ENCODE assay signal across 11 cellular contexts in genomic region chr14:70981005-70981952, GRCh38.
DNase-seq lines count a peak whose midpoint lies in the region; ATAC-seq and TF ChIP-seq lines count a peak whose summit lies in the region.
"Had no signal": no experiment of that assay in that cellular context is flagged by ENCODE, and none has a peak within 500 bp of the region (broad histone marks: within the 10 kb centered on the region; RNA-seq: fewer than 3 reads in every experiment).

No MANE protein-coding gene starts in this region.

- no peak for DNase-seq in activated T-cell treated with anti-CD3 and anti-CD28 coated beads, Interleukin-2, amount 50 U/mL, for 4 hours
- no peak for DNase-seq in activated T-cell treated with anti-CD3 and anti-CD28 coated beads for 4 hours
- peak; percentile 30 for DNase-seq in NOMO-1 treated with dmso at 0.1 percent for 144 hours (lab: John Stamatoyannopoulos, UW; ENCODE audit: unreplicated experiment)
- no peak for DNase-seq in central memory CD8-positive, alpha-beta T cell (ENCODE audit: low spot score in 2 of 2)
- no peak for DNase-seq in GM23338 (ENCODE audit: low spot score)
- no peak for DNase-seq in type B pancreatic cell (ENCODE audit: extremely low spot score, unreplicated experiment)
- no peak for DNase-seq in tibial artery
- DNase-seq: activated CD4-positive, CD25-positive, alpha-beta regulatory T cell treated with anti-CD3 and anti-CD28 coated beads, Interleukin-2, amount 50 U/mL, for 72 hours; MG63 had no signal

- no peaks in the 10 kb centered on the region for H3F3A ChIP-seq in GM23338 (replicated peaks; ENCODE audit: low read depth)

- H2AFZ ChIP-seq in GM23338 = no peak overlapping the region

- peaks cover 24% of the 10 kb centered on the region for H3K36me3 Mint-ChIP-seq in activated T-cell treated with anti-CD3 and anti-CD28 coated beads, Interleukin-2, amount 50 U/mL, for 4 hours (ENCODE audit: insufficient read depth)
- peaks cover 17% of the 10 kb centered on the region for H3K36me3 Mint-ChIP-seq in central memory CD8-positive, alpha-beta T cell (ENCODE audit: insufficient read depth)
- H3K36me3 Mint-ChIP-seq in GM23338 (ENCODE audit: low read depth) (peaks cover 22% of the 10 kb centered on the region), type B pancreatic cell (peaks cover 13% of the 10 kb centered on the region)

- no peaks in the 10 kb centered on the region for H3K9me2 ChIP-seq in GM23338 (ENCODE audit: insufficient read depth)

- peak overlapping the region; percentile 31 for H3K9ac ChIP-seq in skeletal muscle satellite cell (ENCODE audit: low read depth, low read length)

- H3K9me3 Mint-ChIP-seq in activated T-cell treated with anti-CD3 and anti-CD28 coated beads, Interleukin-2, amount 50 U/mL, for 4 hours = no peaks in the 10 kb centered on the region
- H3K9me3 Mint-ChIP-seq in central memory CD8-positive, alpha-beta T cell = no peaks in the 10 kb centered on the region
- no peaks in the 10 kb centered on the region for H3K9me3 Mint-ChIP-seq in GM23338
- no peaks in the 10 kb centered on the region for H3K9me3 Mint-ChIP-seq in type B pancreatic cell

- H3K27ac ChIP-seq in GM23338 (ENCODE audit: low read depth) (no peak overlapping the region), tibial artery (no peak overlapping the region)
- H3K27ac ChIP-seq: vagina had no signal

- H3K36me3 ChIP-seq in skeletal muscle satellite cell (ENCODE audit: insufficient read depth, low read length) = peaks cover 27% of the 10 kb centered on the region
- peaks cover 14% of the 10 kb centered on the region; the same call in 1 of the 2 replicates for H3K36me3 ChIP-seq in GM23338 (ENCODE audit: insufficient read depth)
- peaks cover 21 to 26% (median 24%) of the 10 kb centered on the region in 3 donors for H3K36me3 ChIP-seq in tibial artery

- peak; percentile 53 to 75 for ATAC-seq in activated T-cell treated with anti-CD3 and anti-CD28 coated beads, Interleukin-2, amount 50 U/mL, for 4 hours
- ATAC-seq in central memory CD8-positive, alpha-beta T cell (replicated peaks; ENCODE audit: extremely low read depth, poor library complexity, severe bottlenecking) = peak; percentile 75
- ATAC-seq in GM23338 = no peak

- H3K9me3 ChIP-seq in skeletal muscle satellite cell (replicated peaks; ENCODE audit: low read length) (no peaks in the 10 kb centered on the region), tibial artery (no peaks in the 10 kb centered on the region)
- H3K9me3 ChIP-seq: MG63, vagina had no signal

- H3K79me2 ChIP-seq in GM23338 (replicated peaks; ENCODE audit: insufficient read depth) = peaks cover 45% of the 10 kb centered on the region

- H3K4me3 ChIP-seq in skeletal muscle satellite cell (ENCODE audit: low read length) = no peak overlapping the region
- H3K4me3 ChIP-seq in GM23338 = no peak overlapping the region
- no peak overlapping the region for H3K4me3 ChIP-seq in tibial artery
- H3K4me3 ChIP-seq: vagina had no signal

- intact Hi-C loops in tibial artery (cut with DNase I; ENCODE audit: low total_unique reads) = no loop called here

- peak overlapping the region; percentile 46 for H3K4me3 Mint-ChIP-seq in activated T-cell treated with anti-CD3 and anti-CD28 coated beads, Interleukin-2, amount 50 U/mL, for 4 hours
- peak overlapping the region; percentile 53 for H3K4me3 Mint-ChIP-seq in central memory CD8-positive, alpha-beta T cell
- H3K4me3 Mint-ChIP-seq in GM23338 = no peak overlapping the region
- H3K4me3 Mint-ChIP-seq in type B pancreatic cell = no peak overlapping the region

- peaks cover 22% of the 10 kb centered on the region for H3K4me1 ChIP-seq in skeletal muscle satellite cell (ENCODE audit: control insufficient read depth, insufficient read depth, low read length)
- no peaks in the 10 kb centered on the region for H3K4me1 ChIP-seq in GM23338 (ENCODE audit: insufficient read depth)
- H3K4me1 ChIP-seq in tibial artery = peaks cover 0 to 9% (median 5%) of the 10 kb centered on the region in 4 donors

- peak overlapping the region; percentile 46 for H3K4me2 ChIP-seq in skeletal muscle satellite cell (ENCODE audit: low read length)
- H3K4me2 ChIP-seq in GM23338 = no peak overlapping the region

- H3K27ac Mint-ChIP-seq in central memory CD8-positive, alpha-beta T cell (ENCODE audit: low read depth) = peak overlapping the region; percentile 87
- no peak overlapping the region for H3K27ac Mint-ChIP-seq in GM23338
- H3K27ac Mint-ChIP-seq in type B pancreatic cell = no peak overlapping the region

- no peaks in the 10 kb centered on the region for H3K27me3 Mint-ChIP-seq in activated T-cell treated with anti-CD3 and anti-CD28 coated beads, Interleukin-2, amount 50 U/mL, for 4 hours (ENCODE audit: low read depth)
- H3K27me3 Mint-ChIP-seq in central memory CD8-positive, alpha-beta T cell = no peaks in the 10 kb centered on the region
- H3K27me3 Mint-ChIP-seq in GM23338 (ENCODE audit: insufficient read depth, low read depth, poor library complexity) = no peaks in the 10 kb centered on the region
- no peaks in the 10 kb centered on the region for H3K27me3 Mint-ChIP-seq in type B pancreatic cell

- peaks cover 55% of the 10 kb centered on the region for H3K4me1 Mint-ChIP-seq in activated T-cell treated with anti-CD3 and anti-CD28 coated beads, Interleukin-2, amount 50 U/mL, for 4 hours (ENCODE audit: low read depth)
- H3K4me1 Mint-ChIP-seq in central memory CD8-positive, alpha-beta T cell = peaks cover 51% of the 10 kb centered on the region
- H3K4me1 Mint-ChIP-seq in GM23338 = peaks cover 7% of the 10 kb centered on the region; the same call in 2 of the 3 replicates
- no peaks in the 10 kb centered on the region for H3K4me1 Mint-ChIP-seq in type B pancreatic cell (ENCODE audit: unreplicated experiment)

- H3K27me3 ChIP-seq in skeletal muscle satellite cell (ENCODE audit: control insufficient read depth, insufficient read depth, low read length) (no peaks in the 10 kb centered on the region), GM23338 (ENCODE audit: insufficient read depth) (no peaks in the 10 kb centered on the region), tibial artery (no peaks in the 10 kb centered on the region)
- H3K27me3 ChIP-seq: MG63, vagina had no signal

- 0 out of 2 replicates have a peak, but pooled peaks cover 3% of the 10 kb centered on the region for H4K20me1 ChIP-seq in GM23338 (replicated peaks; ENCODE audit: insufficient read depth)

- no peak for TF ChIP-seq CTCF in GM23338 (conservative IDR thresholded peaks at IDR 0.05; ENCODE audit: low read depth in 2 of 2)
- TF ChIP-seq CTCF in type B pancreatic cell (conservative IDR thresholded peaks at IDR 0.05) = no peak
- TF ChIP-seq CTCF in tibial artery (IDR thresholded peaks at IDR 0.05) = no peak

TF ChIP-seq in GM23338, 12 proteins besides CTCF, POLR2A, EP300 and RAD21:
- no peak for TF ChIP-seq CREB1 (CRISPR knock-in tag; IDR thresholded peaks at IDR 0.05; ENCODE audit: low read depth)
- no peak for TF ChIP-seq EZH2phosphoT487 (IDR thresholded peaks at IDR 0.05; ENCODE audit: unreplicated experiment)
- TF ChIP-seq, protein P1, sequence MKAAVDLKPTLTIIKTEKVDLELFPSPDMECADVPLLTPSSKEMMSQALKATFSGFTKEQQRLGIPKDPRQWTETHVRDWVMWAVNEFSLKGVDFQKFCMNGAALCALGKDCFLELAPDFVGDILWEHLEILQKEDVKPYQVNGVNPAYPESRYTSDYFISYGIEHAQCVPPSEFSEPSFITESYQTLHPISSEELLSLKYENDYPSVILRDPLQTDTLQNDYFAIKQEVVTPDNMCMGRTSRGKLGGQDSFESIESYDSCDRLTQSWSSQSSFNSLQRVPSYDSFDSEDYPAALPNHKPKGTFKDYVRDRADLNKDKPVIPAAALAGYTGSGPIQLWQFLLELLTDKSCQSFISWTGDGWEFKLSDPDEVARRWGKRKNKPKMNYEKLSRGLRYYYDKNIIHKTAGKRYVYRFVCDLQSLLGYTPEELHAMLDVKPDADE (IDR thresholded peaks at IDR 0.05) = no peak
- no peak for TF ChIP-seq ZNF114 (CRISPR knock-in tag; IDR thresholded peaks at IDR 0.05)
- no peak for TF ChIP-seq POLR2AphosphoS5 (IDR thresholded peaks at IDR 0.05; ENCODE audit: low read depth)
- TF ChIP-seq, protein P2, sequence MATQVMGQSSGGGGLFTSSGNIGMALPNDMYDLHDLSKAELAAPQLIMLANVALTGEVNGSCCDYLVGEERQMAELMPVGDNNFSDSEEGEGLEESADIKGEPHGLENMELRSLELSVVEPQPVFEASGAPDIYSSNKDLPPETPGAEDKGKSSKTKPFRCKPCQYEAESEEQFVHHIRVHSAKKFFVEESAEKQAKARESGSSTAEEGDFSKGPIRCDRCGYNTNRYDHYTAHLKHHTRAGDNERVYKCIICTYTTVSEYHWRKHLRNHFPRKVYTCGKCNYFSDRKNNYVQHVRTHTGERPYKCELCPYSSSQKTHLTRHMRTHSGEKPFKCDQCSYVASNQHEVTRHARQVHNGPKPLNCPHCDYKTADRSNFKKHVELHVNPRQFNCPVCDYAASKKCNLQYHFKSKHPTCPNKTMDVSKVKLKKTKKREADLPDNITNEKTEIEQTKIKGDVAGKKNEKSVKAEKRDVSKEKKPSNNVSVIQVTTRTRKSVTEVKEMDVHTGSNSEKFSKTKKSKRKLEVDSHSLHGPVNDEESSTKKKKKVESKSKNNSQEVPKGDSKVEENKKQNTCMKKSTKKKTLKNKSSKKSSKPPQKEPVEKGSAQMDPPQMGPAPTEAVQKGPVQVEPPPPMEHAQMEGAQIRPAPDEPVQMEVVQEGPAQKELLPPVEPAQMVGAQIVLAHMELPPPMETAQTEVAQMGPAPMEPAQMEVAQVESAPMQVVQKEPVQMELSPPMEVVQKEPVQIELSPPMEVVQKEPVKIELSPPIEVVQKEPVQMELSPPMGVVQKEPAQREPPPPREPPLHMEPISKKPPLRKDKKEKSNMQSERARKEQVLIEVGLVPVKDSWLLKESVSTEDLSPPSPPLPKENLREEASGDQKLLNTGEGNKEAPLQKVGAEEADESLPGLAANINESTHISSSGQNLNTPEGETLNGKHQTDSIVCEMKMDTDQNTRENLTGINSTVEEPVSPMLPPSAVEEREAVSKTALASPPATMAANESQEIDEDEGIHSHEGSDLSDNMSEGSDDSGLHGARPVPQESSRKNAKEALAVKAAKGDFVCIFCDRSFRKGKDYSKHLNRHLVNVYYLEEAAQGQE (IDR thresholded peaks at IDR 0.05; ENCODE audit: unreplicated experiment) = no peak
- TF ChIP-seq JUNB (IDR thresholded peaks at IDR 0.05; ENCODE audit: unreplicated experiment) = no peak

Comparison
In these comparisons a context has a peak if more than half of its experiments do, and no peak if none do; other contexts are left out.
1. H3K4me3 Mint-ChIP-seq: peak in activated T-cell treated with anti-CD3 and anti-CD28 coated beads, Interleukin-2, amount 50 U/mL, for 4 hours (single experiment) and central memory CD8-positive, alpha-beta T cell (single experiment); none in GM23338 (single experiment) and type B pancreatic cell (single experiment).